21 cellular contexts compared by ENCODE assay signal in the genomic region with DNA sequence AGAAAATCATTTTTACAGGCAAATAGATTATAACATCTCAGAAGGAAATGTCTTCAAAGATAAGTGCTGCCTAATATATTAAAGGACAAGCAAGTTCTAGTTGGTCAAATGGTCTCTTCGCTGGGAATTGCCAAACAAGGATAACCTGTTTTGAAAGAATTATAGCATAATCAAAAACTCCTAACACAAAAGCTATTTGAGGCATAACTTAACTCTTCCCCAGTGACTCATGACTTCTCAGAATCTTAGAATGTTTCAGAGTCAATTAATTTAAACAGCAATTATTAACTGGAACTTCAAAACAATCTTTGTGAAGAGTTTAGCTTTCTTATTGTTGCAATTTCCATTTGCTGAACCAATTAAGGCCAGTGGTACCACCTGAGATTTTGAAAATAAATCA.
DNase-seq lines count a peak whose midpoint lies in the region; ATAC-seq and TF ChIP-seq lines count a peak whose summit lies in the region.
"Had no signal": no experiment of that assay in that cellular context is flagged by ENCODE, and none has a peak within 500 bp of the region (broad histone marks: within the 10 kb centered on the region; RNA-seq: fewer than 3 reads in every experiment).

No MANE protein-coding gene starts in this region.

- H3K4me2 ChIP-seq in fibroblast of lung (ENCODE audit: extremely low read depth, insufficient read depth, low read length) (no peak overlapping the region), trophoblast cell (ENCODE audit: low read length) (no peak overlapping the region)

- TF ChIP-seq CTCF in Calu3 (IDR thresholded peaks at IDR 0.05; ENCODE audit: unreplicated experiment) = no peak
- TF ChIP-seq CTCF in RWPE1 (conservative IDR thresholded peaks at IDR 0.05; ENCODE audit: low read depth) = no peak
- no peak for TF ChIP-seq CTCF in fibroblast of lung (conservative IDR thresholded peaks at IDR 0.05 in 1 of 2, IDR thresholded peaks at IDR 0.05 in 1 of 2; ENCODE audit: low read depth in 1 of 2, low read length in 2 of 2)
- TF ChIP-seq CTCF in chondrocyte (IDR thresholded peaks at IDR 0.05) = no peak

- no peaks in the 10 kb centered on the region for H4K20me1 ChIP-seq in fibroblast of lung (ENCODE audit: control insufficient read depth, extremely low read depth, insufficient read depth, low read length)

- no peaks in the 10 kb centered on the region for H3K36me3 ChIP-seq in fibroblast of lung (ENCODE audit: control insufficient read depth, insufficient read depth, low read length)
- no peaks in the 10 kb centered on the region for H3K36me3 ChIP-seq in trophoblast cell (ENCODE audit: control insufficient read depth in 1 of 2, insufficient read depth in 2 of 2, low read length in 2 of 2)
- H3K36me3 ChIP-seq: BE2C, cardiac muscle cell had no signal

- no peak overlapping the region for H2BK5ac ChIP-seq in trophoblast cell (ENCODE audit: low read depth, low read length, poor library complexity)

- H3K79me1 ChIP-seq in trophoblast cell (ENCODE audit: low read length) = no peaks in the 10 kb centered on the region

- no peak overlapping the region for H3K27ac Mint-ChIP-seq in Calu3 (ENCODE audit: unreplicated experiment)
- H3K27ac Mint-ChIP-seq in chondrocyte (ENCODE audit: unreplicated experiment) = no peak overlapping the region
- H3K27ac Mint-ChIP-seq: effector memory CD8-positive, alpha-beta T cell; immature natural killer cell had no signal

- H3K4me1 ChIP-seq in fibroblast of lung (ENCODE audit: control insufficient read depth, extremely low read depth, insufficient read depth, low read length) (peaks cover 2% of the 10 kb centered on the region), trophoblast cell (ENCODE audit: control insufficient read depth in 1 of 2, insufficient read depth in 2 of 2, low read length in 2 of 2) (no peaks in the 10 kb centered on the region)
- H3K4me1 ChIP-seq: BE2C had no signal

- H3K14ac ChIP-seq in trophoblast cell (ENCODE audit: low read length) = no peak overlapping the region

- H3K36me3 Mint-ChIP-seq in Calu3 (ENCODE audit: insufficient read depth, unreplicated experiment) (no peaks in the 10 kb centered on the region), chondrocyte (ENCODE audit: low read depth) (no peaks in the 10 kb centered on the region)
- H3K36me3 Mint-ChIP-seq: immature natural killer cell had no signal

- H2AFZ ChIP-seq in fibroblast of lung (ENCODE audit: low read length) = no peak overlapping the region
- no peak overlapping the region for H2AFZ ChIP-seq in trophoblast cell (ENCODE audit: insufficient read depth, low read length, poor library complexity)

- BruUV-seq in Calu3 (replicated peaks; lab: Mats Ljungman, UMichigan) = no TSS peak

- POLR2A ChIA-PET in RWPE1 (lab: Yijun Ruan, JAX; ENCODE audit: low non-redundant PET) = no interaction called here

- peak; percentile 7 for DNase-seq in Calu3
- DNase-seq in RWPE1 (ENCODE audit: low spot score) = peak; percentile 16
- DNase-seq in fibroblast of lung (ENCODE audit: low read depth in 2 of 2) = peak; percentile 53 to 63
- peak; percentile 19 to 75 for DNase-seq in trophoblast cell
- no peak for DNase-seq in SHP77 treated with DMSO at 0.1 percent for 48 hours (lab: John Stamatoyannopoulos, UW)
- DNase-seq in chondrocyte (ENCODE audit: low spot score) = no peak
- DNase-seq: activated naive CD4-positive, alpha-beta T cell treated with anti-CD3 and anti-CD28 coated beads, Interleukin-2, amount 50 U/mL, for 16 hours; BE2C; DMS 273 treated with DMSO at 0.1 percent for 48 hours; effector memory CD8-positive, alpha-beta T cell; glutamatergic neuron; immature natural killer cell; NCI-H2029 treated with DMSO at 0.1 percent for 48 hours; NCI-H524 treated with DMSO at 0.1 percent for 48 hours; retina had no signal

- H3K18ac ChIP-seq in trophoblast cell (ENCODE audit: low read length) = no peak overlapping the region

- no peak overlapping the region for H3K27ac ChIP-seq in RWPE1
- H3K27ac ChIP-seq in fibroblast of lung (ENCODE audit: insufficient read depth, low read length) = no peak overlapping the region
- H3K27ac ChIP-seq in trophoblast cell (ENCODE audit: low read depth, low read length) = no peak overlapping the region
- H3K27ac ChIP-seq: cardiac muscle cell had no signal

- no peak overlapping the region for H2AK5ac ChIP-seq in trophoblast cell (ENCODE audit: low read length)

- no peak overlapping the region for H3K4me3 ChIP-seq in fibroblast of lung (replicated peaks in 1 of 4; ENCODE audit: control extremely low read depth in 1 of 4, insufficient read depth in 1 of 4, low read depth in 3 of 4, low read length in 4 of 4)
- no peak overlapping the region for H3K4me3 ChIP-seq in trophoblast cell (ENCODE audit: low read depth, low read length)
- H3K4me3 ChIP-seq: cardiac muscle cell had no signal

- H4K12ac ChIP-seq in trophoblast cell (ENCODE audit: low read depth, low read length) = no peak overlapping the region

- H3K9ac ChIP-seq in fibroblast of lung (ENCODE audit: insufficient read depth, low read length) (no peak overlapping the region), trophoblast cell (ENCODE audit: low read length) (no peak overlapping the region)

- H3K27me3 Mint-ChIP-seq in Calu3 (ENCODE audit: unreplicated experiment) (no peaks in the 10 kb centered on the region), chondrocyte (ENCODE audit: low read depth) (no peaks in the 10 kb centered on the region)

- H3K4me1 Mint-ChIP-seq in Calu3 (ENCODE audit: low read depth, unreplicated experiment) (peaks cover 24% of the 10 kb centered on the region), chondrocyte (ENCODE audit: low read depth) (no peaks in the 10 kb centered on the region)
- H3K4me1 Mint-ChIP-seq: immature natural killer cell had no signal

- no peak overlapping the region for H4K91ac ChIP-seq in trophoblast cell (ENCODE audit: low read depth, low read length)

- H3K23ac ChIP-seq in trophoblast cell (ENCODE audit: low read length) = no peak overlapping the region

- H2BK12ac ChIP-seq in trophoblast cell (ENCODE audit: low read length) = no peak overlapping the region

- WGBS in trophoblast cell (ENCODE audit: extremely low coverage, insufficient coverage, insufficient read length) = no CpG with 5 or more reads among the region's 1 CpG

- no peak overlapping the region for H2BK120ac ChIP-seq in trophoblast cell (ENCODE audit: insufficient read depth, low read length, poor library complexity)

- no peaks in the 10 kb centered on the region for H3K27me3 ChIP-seq in fibroblast of lung (ENCODE audit: control insufficient read depth, insufficient read depth, low read length)
- no peaks in the 10 kb centered on the region for H3K27me3 ChIP-seq in trophoblast cell (ENCODE audit: insufficient read depth, low read length)
- H3K27me3 ChIP-seq: BE2C, cardiac muscle cell had no signal

- CTCF ChIA-PET in Calu3 (lab: Charles Lee) (interaction anchor here (1.4 kb wide), 1 partner anchor 14 kb away, joined by 4 read pairs; no protein-coding TSS in a partner anchor), RWPE1 (lab: Yijun Ruan, JAX) (interaction anchor here (1.7 kb wide), 1 partner anchor 10 kb away, joined by 14 read pairs; no protein-coding TSS in a partner anchor)

- H3K4me3 Mint-ChIP-seq in Calu3 (ENCODE audit: low read depth, unreplicated experiment) = no peak overlapping the region
- H3K4me3 Mint-ChIP-seq in chondrocyte (ENCODE audit: unreplicated experiment) = no peak overlapping the region
- H3K4me3 Mint-ChIP-seq: effector memory CD8-positive, alpha-beta T cell; immature natural killer cell; neural crest cell had no signal

- intact Hi-C loops in Calu3 (cut with micrococcal nuclease; ENCODE audit: unreplicated experiment) = no loop called here

- H3K9me3 ChIP-seq in fibroblast of lung (ENCODE audit: control insufficient read depth, insufficient read depth, low read depth, low read length) (no peaks in the 10 kb centered on the region), trophoblast cell (ENCODE audit: insufficient read depth, low read depth, low read length) (no peaks in the 10 kb centered on the region)
- H3K9me3 ChIP-seq: BE2C had no signal

- H3K9me3 Mint-ChIP-seq in Calu3 (ENCODE audit: low read depth, unreplicated experiment) = no peaks in the 10 kb centered on the region
- no peaks in the 10 kb centered on the region for H3K9me3 Mint-ChIP-seq in chondrocyte (ENCODE audit: low read depth)
- H3K9me3 Mint-ChIP-seq: effector memory CD8-positive, alpha-beta T cell; immature natural killer cell had no signal

- H3K79me2 ChIP-seq in fibroblast of lung (ENCODE audit: control insufficient read depth, insufficient read depth, low read length) = no peaks in the 10 kb centered on the region
- no peaks in the 10 kb centered on the region for H3K79me2 ChIP-seq in trophoblast cell (ENCODE audit: control insufficient read depth, insufficient read depth, low read length, poor library complexity)

- ATAC-seq in activated CD4-positive, CD25-positive, alpha-beta regulatory T cell treated with anti-CD3 and anti-CD28 coated beads, Interleukin-2, amount 50 U/mL, for 24 hours = no peak
- ATAC-seq in GM19395 (IDR thresholded peaks at IDR 0.05; ENCODE audit: unreplicated experiment) = no peak
- ATAC-seq: effector memory CD8-positive, alpha-beta T cell; HCT116; HepG2 had no signal

- no peak overlapping the region for H4K8ac ChIP-seq in trophoblast cell (ENCODE audit: low read depth, low read length)

- no peak overlapping the region for H3K4ac ChIP-seq in trophoblast cell (ENCODE audit: low read depth, low read length)

Comparison
In these comparisons a context has a peak if more than half of its experiments do, and no peak if none do; other contexts are left out.
1. DNase-seq: peak in Calu3 (single experiment), RWPE1 (single experiment), fibroblast of lung (2 of 2) and trophoblast cell (2 of 2); none in SHP77 treated with DMSO at 0.1 percent for 48 hours (single experiment) and chondrocyte (single experiment).